Comparison of ENCODE assay signal across 14 cellular contexts in the genomic region with DNA sequence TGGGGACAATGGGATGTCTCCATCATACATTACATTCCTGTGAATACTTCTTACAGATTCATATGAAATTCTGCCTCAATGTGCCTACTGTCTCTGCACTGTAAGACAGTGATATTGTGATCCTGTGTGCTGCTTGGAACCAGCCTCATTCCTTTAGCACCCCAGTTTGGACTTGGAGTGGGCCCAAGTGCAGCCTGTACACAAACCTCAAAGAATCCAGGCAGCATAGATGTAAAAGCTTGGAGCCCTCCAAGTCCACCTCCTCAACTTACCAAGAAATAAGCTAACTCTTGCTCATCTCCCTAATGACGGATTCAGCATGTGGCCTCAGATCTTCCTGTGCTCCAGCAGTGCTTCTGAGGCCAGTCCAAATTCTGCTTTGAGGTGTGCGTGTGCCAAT. TPM values are rescaled to one million over a fixed set of nuclear protein-coding genes. Genes with fewer than 3 reads are reported as not detected.
DNase-seq lines count a peak whose midpoint lies in the region; ATAC-seq and TF ChIP-seq lines count a peak whose summit lies in the region.
"Had no signal": no experiment of that assay in that cellular context is flagged by ENCODE, and none has a peak within 500 bp of the region (broad histone marks: within the 10 kb centered on the region; RNA-seq: fewer than 3 reads in every experiment).

No MANE protein-coding gene starts in this region.

- POLR2A ChIA-PET in activated CD8-positive, alpha-beta T cell treated with anti-CD3 and anti-CD28 coated beads for 36 hours (lab: Charles Lee) = interaction anchor here (0.6 to 10.2 kb wide), 14 partner anchors 8 to 554 kb away, joined by 3 to 270 read pairs (median 4); partner anchors contain the start of gene TNRC6B

- CTCF ChIA-PET in activated naive CD4-positive, alpha-beta T cell treated with anti-CD3 and anti-CD28 coated beads for 36 hours (lab: Charles Lee) = interaction anchor here (0.6 to 4.4 kb wide), 14 partner anchors 8 to 391 kb away, joined by 3 to 35 read pairs (median 4); no protein-coding TSS in a partner anchor
- CTCF ChIA-PET in activated CD8-positive, alpha-beta T cell treated with anti-CD3 and anti-CD28 coated beads for 36 hours (lab: Charles Lee) = interaction anchor here (0.8 to 11.3 kb wide), 13 partner anchors 9 to 432 kb away, joined by 3 to 130 read pairs (median 11); no protein-coding TSS in a partner anchor

- no peak overlapping the region for H3K4me3 Mint-ChIP-seq in activated naive CD4-positive, alpha-beta T cell treated with anti-CD3 and anti-CD28 coated beads for 36 hours
- no peak overlapping the region for H3K4me3 Mint-ChIP-seq in activated CD8-positive, alpha-beta T cell treated with anti-CD3 and anti-CD28 coated beads for 36 hours
- H3K4me3 Mint-ChIP-seq in natural killer cell = no peak overlapping the region

- TF ChIP-seq CTCF in activated CD8-positive, alpha-beta T cell treated with anti-CD3 and anti-CD28 coated beads for 36 hours (IDR thresholded peaks at IDR 0.05) = no peak
- TF ChIP-seq CTCF in natural killer cell (IDR thresholded peaks at IDR 0.05) = no peak

- peaks cover 52% of the 10 kb centered on the region for H3K4me1 Mint-ChIP-seq in activated naive CD4-positive, alpha-beta T cell treated with anti-CD3 and anti-CD28 coated beads for 36 hours (ENCODE audit: low read depth)
- peaks cover 50% of the 10 kb centered on the region for H3K4me1 Mint-ChIP-seq in activated CD8-positive, alpha-beta T cell treated with anti-CD3 and anti-CD28 coated beads for 36 hours (ENCODE audit: low read depth)
- peaks cover 57 to 59% of the 10 kb centered on the region in 2 donors for H3K4me1 Mint-ChIP-seq in natural killer cell

- peak; percentile 43 for DNase-seq in activated naive CD4-positive, alpha-beta T cell treated with anti-CD3 and anti-CD28 coated beads for 36 hours
- DNase-seq in activated naive CD4-positive, alpha-beta T cell treated with anti-CD3 and anti-CD28 coated beads, Interleukin-2, amount 50 U/mL, for 72 hours (ENCODE audit: low spot score in 2 of 2) = no peak
- no peak for DNase-seq in activated CD8-positive, alpha-beta T cell treated with anti-CD3 and anti-CD28 coated beads for 36 hours
- no peak for DNase-seq in natural killer cell
- DNase-seq in NCI-H510A treated with DMSO at 0.1 percent for 48 hours (lab: John Stamatoyannopoulos, UW) = no peak
- DNase-seq: C1 segment of cervical spinal cord, H7, Kasumi-1, NCI-H1105, NCI-H187 treated with DMSO at 0.1 percent for 48 hours, SHP77 had no signal

- ATAC-seq in activated naive CD4-positive, alpha-beta T cell treated with anti-CD3 and anti-CD28 coated beads, Interleukin-2, amount 50 U/mL, for 72 hours = no peak
- peak; percentile 2 for ATAC-seq in activated CD8-positive, alpha-beta T cell treated with anti-CD3 and anti-CD28 coated beads for 36 hours
- no peak for ATAC-seq in natural killer cell
- ATAC-seq in GM19023 (IDR thresholded peaks at IDR 0.05; ENCODE audit: unreplicated experiment) = no peak
- ATAC-seq in HG02885 (IDR thresholded peaks at IDR 0.05; ENCODE audit: poor library complexity, unreplicated experiment) = no peak

- H3K27ac Mint-ChIP-seq in activated naive CD4-positive, alpha-beta T cell treated with anti-CD3 and anti-CD28 coated beads for 36 hours = no peak overlapping the region
- H3K27ac Mint-ChIP-seq in activated naive CD4-positive, alpha-beta T cell treated with anti-CD3 and anti-CD28 coated beads, Interleukin-2, amount 50 U/mL, for 72 hours = peak overlapping the region in 1 of 2 donors; percentile 87
- no peak overlapping the region for H3K27ac Mint-ChIP-seq in activated CD8-positive, alpha-beta T cell treated with anti-CD3 and anti-CD28 coated beads for 36 hours
- H3K27ac Mint-ChIP-seq in natural killer cell = peak overlapping the region; percentile 1 to 53

- H3K9me3 Mint-ChIP-seq in activated naive CD4-positive, alpha-beta T cell treated with anti-CD3 and anti-CD28 coated beads for 36 hours = no peaks in the 10 kb centered on the region
- no peaks in the 10 kb centered on the region for H3K9me3 Mint-ChIP-seq in activated naive CD4-positive, alpha-beta T cell treated with anti-CD3 and anti-CD28 coated beads, Interleukin-2, amount 50 U/mL, for 72 hours
- H3K9me3 Mint-ChIP-seq in activated CD8-positive, alpha-beta T cell treated with anti-CD3 and anti-CD28 coated beads for 36 hours = no peaks in the 10 kb centered on the region
- H3K9me3 Mint-ChIP-seq in natural killer cell = no peaks in the 10 kb centered on the region

- intact Hi-C loops in activated naive CD4-positive, alpha-beta T cell treated with anti-CD3 and anti-CD28 coated beads for 36 hours (cut with micrococcal nuclease) = loop anchor here (5.0 kb wide), 1 partner anchor 422 kb away; the partner anchor contains the start of gene ADSL
- intact Hi-C loops in activated CD8-positive, alpha-beta T cell treated with anti-CD3 and anti-CD28 coated beads for 36 hours (cut with micrococcal nuclease) = no loop called here
- intact Hi-C loops in natural killer cell (cut with micrococcal nuclease) = loop anchor here (5.0 kb wide), 1 partner anchor 37 kb away; the partner anchor contains the start of gene TMA7B

- no peaks in the 10 kb centered on the region for H3K27me3 Mint-ChIP-seq in activated naive CD4-positive, alpha-beta T cell treated with anti-CD3 and anti-CD28 coated beads for 36 hours (ENCODE audit: low read depth)
- H3K27me3 Mint-ChIP-seq in activated CD8-positive, alpha-beta T cell treated with anti-CD3 and anti-CD28 coated beads for 36 hours = no peaks in the 10 kb centered on the region
- H3K27me3 Mint-ChIP-seq in natural killer cell (ENCODE audit: low read depth in 2 of 2) = no peaks in the 10 kb centered on the region

- peaks cover 2% of the 10 kb centered on the region for H3K36me3 Mint-ChIP-seq in activated naive CD4-positive, alpha-beta T cell treated with anti-CD3 and anti-CD28 coated beads for 36 hours (ENCODE audit: low read depth)
- peaks cover 13 to 19% of the 10 kb centered on the region in 2 donors for H3K36me3 Mint-ChIP-seq in activated naive CD4-positive, alpha-beta T cell treated with anti-CD3 and anti-CD28 coated beads, Interleukin-2, amount 50 U/mL, for 72 hours
- peaks cover 39% of the 10 kb centered on the region for H3K36me3 Mint-ChIP-seq in activated CD8-positive, alpha-beta T cell treated with anti-CD3 and anti-CD28 coated beads for 36 hours (ENCODE audit: low read depth)
- no peaks in the 10 kb centered on the region for H3K36me3 Mint-ChIP-seq in natural killer cell

RNA-seq across cellular contexts. Expression of gene GRAP2, which starts 24.4 kb away (rescaled TPM):
- total RNA-seq in activated naive CD4-positive, alpha-beta T cell treated with anti-CD3 and anti-CD28 coated beads for 36 hours = 10 to 100 TPM; 25.5 to 29.4 TPM
- total RNA-seq in activated naive CD4-positive, alpha-beta T cell treated with anti-CD3 and anti-CD28 coated beads, Interleukin-2, amount 50 U/mL, for 72 hours = 10 to 100 TPM; 42.4 to 54.6 TPM
- 10 to 100 TPM; 83.2 to 86.8 TPM for total RNA-seq in activated CD8-positive, alpha-beta T cell treated with anti-CD3 and anti-CD28 coated beads for 36 hours
- total RNA-seq in natural killer cell = 10 to 100 TPM; 65.1 to 97.3 (median 92.2) TPM
- total RNA-seq: A673 had no signal

RNA-seq across cellular contexts. Expression of gene ENTHD1, which starts 31.7 kb away (rescaled TPM):
- total RNA-seq in activated naive CD4-positive, alpha-beta T cell treated with anti-CD3 and anti-CD28 coated beads for 36 hours = under 1 TPM; 0.64 to 0.81 TPM
- 1 to 10 TPM in 1 of 2 donors, under 1 TPM in 1; 0.31 to 1.5 TPM for total RNA-seq in activated naive CD4-positive, alpha-beta T cell treated with anti-CD3 and anti-CD28 coated beads, Interleukin-2, amount 50 U/mL, for 72 hours
- total RNA-seq in activated CD8-positive, alpha-beta T cell treated with anti-CD3 and anti-CD28 coated beads for 36 hours = under 1 TPM; 0.34 TPM
- not detected for total RNA-seq in natural killer cell
- total RNA-seq: A673, H7 had no signal

RNA-seq across cellular contexts. Expression of gene TMA7B, which starts 34.9 kb away (rescaled TPM):
- total RNA-seq in activated naive CD4-positive, alpha-beta T cell treated with anti-CD3 and anti-CD28 coated beads for 36 hours = 1 to 10 TPM; 1.1 to 1.5 TPM
- total RNA-seq in activated naive CD4-positive, alpha-beta T cell treated with anti-CD3 and anti-CD28 coated beads, Interleukin-2, amount 50 U/mL, for 72 hours = 1 to 10 TPM; 2.4 to 2.5 TPM
- 1 to 10 TPM; 2.2 to 2.3 TPM for total RNA-seq in activated CD8-positive, alpha-beta T cell treated with anti-CD3 and anti-CD28 coated beads for 36 hours
- 1 to 10 TPM; 2.6 to 8.7 (median 6.7) TPM for total RNA-seq in natural killer cell
- total RNA-seq: A673, H7 had no signal

Comparison
In these comparisons a context has a peak if more than half of its experiments do, and no peak if none do; other contexts are left out.
1. H3K27ac Mint-ChIP-seq: peak in natural killer cell (2 of 2); none in activated naive CD4-positive, alpha-beta T cell treated with anti-CD3 and anti-CD28 coated beads for 36 hours (single experiment) and activated CD8-positive, alpha-beta T cell treated with anti-CD3 and anti-CD28 coated beads for 36 hours (single experiment).